Comparison of ENCODE assay signal across 8 cellular contexts in the genomic region with DNA sequence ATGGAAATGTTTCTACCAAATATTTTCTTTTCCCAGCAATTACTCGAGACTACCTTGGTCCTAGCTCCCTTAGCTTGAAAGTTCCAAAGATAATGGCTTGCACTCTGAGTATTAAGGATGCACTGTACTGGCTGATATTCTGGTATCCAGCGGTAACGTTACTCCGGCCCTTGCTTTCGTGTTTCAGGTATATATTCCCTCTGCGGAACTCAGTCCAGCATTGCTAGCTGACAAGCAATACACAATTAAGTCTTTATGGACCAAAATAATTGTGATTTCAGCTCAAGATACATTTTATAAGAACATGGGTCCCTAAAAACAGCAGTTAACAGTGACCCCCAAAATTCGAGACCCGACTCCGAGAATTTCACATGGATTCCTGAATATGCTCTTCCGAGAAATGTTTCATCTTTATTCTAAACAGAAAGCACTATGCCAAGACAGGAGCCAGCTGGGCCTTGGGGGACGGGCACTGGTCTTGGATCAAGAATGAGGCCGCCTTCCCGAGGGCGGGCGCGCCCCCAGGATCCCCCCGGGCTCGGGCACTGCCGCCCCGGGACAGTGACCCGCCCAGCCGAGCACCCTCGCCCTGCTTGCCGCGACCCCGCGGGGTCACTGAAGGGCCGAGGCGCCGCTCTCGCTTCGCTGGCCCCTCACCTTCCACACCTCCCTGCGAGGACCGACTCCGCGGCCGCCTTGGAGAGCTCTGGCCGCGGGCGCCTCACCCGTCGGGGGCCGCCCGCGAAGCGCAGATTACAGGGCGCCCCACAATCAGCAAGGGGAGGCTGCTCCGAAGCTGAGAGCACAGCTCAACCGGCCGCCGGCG. TPM values are rescaled to one million over a fixed set of nuclear protein-coding genes. Genes with fewer than 3 reads are reported as not detected.
DNase-seq lines count a peak whose midpoint lies in the region; ATAC-seq and TF ChIP-seq lines count a peak whose summit lies in the region.

No MANE protein-coding gene starts in this region.

- peaks cover 41% of the 10 kb centered on the region for H3K4me1 ChIP-seq in left ventricle myocardium inferior
- peaks cover 12% of the 10 kb centered on the region for H3K4me1 ChIP-seq in prostate gland (replicated peaks)

- intact Hi-C loops in left ventricle myocardium inferior (cut with micrococcal nuclease): no loop called here
- intact Hi-C loops in prostate gland (cut with DNase I): no loop called here

- peak overlapping the region; percentile 99 for H3K27ac ChIP-seq in left ventricle myocardium inferior (replicated peaks)
- H3K27ac ChIP-seq in prostate gland: peak overlapping the region; percentile 96 to 97

- DNase-seq in COLO829 (ENCODE audit: low spot score) (peak; percentile 31), M059J (ENCODE audit: low read depth) (peak; percentile 34), left ventricle myocardium inferior (peak; percentile 39), prostate gland (ENCODE audit: low spot score) (peak; percentile 10), mucosa of gallbladder (ENCODE audit: low spot score) (no peak), ecto neural progenitor cell (ENCODE audit: low spot score) (no peak)

- no peaks in the 10 kb centered on the region for H3K9me3 Mint-ChIP-seq in activated naive CD8-positive, alpha-beta T cell (ENCODE audit: low read depth)

- H3K36me3 ChIP-seq in left ventricle myocardium inferior: peaks cover 8% of the 10 kb centered on the region
- H3K36me3 ChIP-seq in prostate gland: no peaks in the 10 kb centered on the region

- peaks cover 3% of the 10 kb centered on the region for H3K36me3 Mint-ChIP-seq in activated naive CD8-positive, alpha-beta T cell

- H3K27me3 ChIP-seq in left ventricle myocardium inferior (ENCODE audit: low read depth) (peaks cover 5% of the 10 kb centered on the region), prostate gland (replicated peaks; ENCODE audit: insufficient read depth) (no peaks in the 10 kb centered on the region)

- ATAC-seq in GM21447 (IDR thresholded peaks at IDR 0.05; ENCODE audit: unreplicated experiment): peak; percentile 3

- H3K9me3 ChIP-seq in left ventricle myocardium inferior (replicated peaks): no peaks in the 10 kb centered on the region
- H3K9me3 ChIP-seq in prostate gland: no peaks in the 10 kb centered on the region

- H3K4me1 Mint-ChIP-seq in activated naive CD8-positive, alpha-beta T cell (ENCODE audit: low read depth): peaks cover 56% of the 10 kb centered on the region

- no peak for TF ChIP-seq POLR2A in prostate gland (IDR thresholded peaks at IDR 0.05)

- peak overlapping the region; percentile 97 for H3K27ac Mint-ChIP-seq in activated naive CD8-positive, alpha-beta T cell

- H3K4me3 ChIP-seq in left ventricle myocardium inferior: peak overlapping the region; percentile 97
- H3K4me3 ChIP-seq in prostate gland: peak overlapping the region; percentile 91 to 99

- TF ChIP-seq CTCF in left ventricle myocardium inferior (IDR thresholded peaks at IDR 0.05; ENCODE audit: borderline replicate concordance) (no peak), prostate gland (IDR thresholded peaks at IDR 0.05) (no peak)

- peak overlapping the region; percentile 90 for H3K4me3 Mint-ChIP-seq in activated naive CD8-positive, alpha-beta T cell

- no peaks in the 10 kb centered on the region for H3K27me3 Mint-ChIP-seq in activated naive CD8-positive, alpha-beta T cell

- 1% methylated on average over 39 of the region's 52 CpGs for WGBS in prostate gland

RNA-seq across cellular contexts. Expression of a gene that starts 0.7 kb away (rescaled TPM):
- 2.9 and 7.8 TPM in 2 replicates for total RNA-seq in M059J (2014; rRNA removed; shearing (Covaris generic))
- total RNA-seq in left ventricle myocardium inferior: 5.6 TPM
- 10 to 100 TPM; 15.8 to 18.6 TPM for total RNA-seq in prostate gland
- 18.9 TPM for total RNA-seq in mucosa of gallbladder

Comparison
In these comparisons a context has a peak if more than half of its experiments do, and no peak if none do; other contexts are left out.
1. DNase-seq: peak in COLO829 (single experiment), M059J (single experiment), left ventricle myocardium inferior (single experiment) and prostate gland (single experiment); none in mucosa of gallbladder (single experiment) and ecto neural progenitor cell (single experiment).